ENCODE assay signal across 22 cellular contexts in genomic region chr16:24286713-24287405, GRCh38. TPM values are rescaled to one million over a fixed set of nuclear protein-coding genes. Genes with fewer than 3 reads are reported as not detected.
DNase-seq lines count a peak whose midpoint lies in the region; TF ChIP-seq lines count a peak whose summit lies in the region.
"Had no signal": no experiment of that assay in that cellular context is flagged by ENCODE, and none has a peak within 500 bp of the region (broad histone marks: within the 10 kb centered on the region; RNA-seq: fewer than 3 reads in every experiment).

No MANE protein-coding gene starts in this region.

- POLR2A ChIA-PET in HEK293 (lab: Yijun Ruan, JAX) = no interaction called here

- H3K27ac ChIP-seq in HEK293 (ENCODE audit: extremely low read depth, low read depth, low read length) = no peak overlapping the region
- no peak overlapping the region for H3K27ac ChIP-seq in right atrium auricular region
- no peak overlapping the region for H3K27ac ChIP-seq in brain microvascular endothelial cell
- H3K27ac ChIP-seq: GM23248, HL-60 had no signal

- H3K4me1 ChIP-seq in HEK293 (ENCODE audit: control insufficient read depth, insufficient read depth, low read length) (no peaks in the 10 kb centered on the region), right atrium auricular region (no peaks in the 10 kb centered on the region)
- H3K4me1 ChIP-seq: BE2C had no signal

- no peak for TF ChIP-seq CTCF in HEK293 (tag by site-specific recombination; IDR thresholded peaks at IDR 0.05)
- TF ChIP-seq CTCF in right atrium auricular region (IDR thresholded peaks at IDR 0.05) = no peak
- TF ChIP-seq CTCF in brain microvascular endothelial cell (IDR thresholded peaks at IDR 0.05; ENCODE audit: low read depth, low read length, missing control alignments) = no peak

- CTCF ChIA-PET in HEK293 (lab: Yijun Ruan, JAX) = interaction anchor here (0.6 kb wide), 1 partner anchor 218 kb away, joined by 4 read pairs; no protein-coding TSS in a partner anchor

- H3K36me3 ChIP-seq in HEK293 (ENCODE audit: control insufficient read depth in 2 of 2, insufficient read depth in 1 of 2, low read length in 2 of 2) = no peaks in the 10 kb centered on the region
- no peaks in the 10 kb centered on the region for H3K36me3 ChIP-seq in right atrium auricular region
- H3K36me3 ChIP-seq in MG63 = no peaks in the 10 kb centered on the region
- no peaks in the 10 kb centered on the region for H3K36me3 ChIP-seq in brain microvascular endothelial cell (replicated peaks)
- H3K36me3 ChIP-seq: BE2C had no signal

- no peak overlapping the region for H3K4me3 ChIP-seq in HEK293 (ENCODE audit: low read depth, low read length)
- no peak overlapping the region for H3K4me3 ChIP-seq in right atrium auricular region
- no peak overlapping the region for H3K4me3 ChIP-seq in MG63
- no peak overlapping the region for H3K4me3 ChIP-seq in brain microvascular endothelial cell (ENCODE audit: low read depth, low read length)
- H3K4me3 ChIP-seq: GM12878, GM23248 had no signal

- DNase-seq in Daoy (ENCODE audit: low read depth) = peak; percentile 50
- DNase-seq in kidney tubule cell (ENCODE audit: low spot score) = peak; percentile 17
- no peak for DNase-seq in right atrium auricular region (ENCODE audit: low spot score)
- DNase-seq in MG63 = no peak
- no peak for DNase-seq in brain microvascular endothelial cell
- no peak for DNase-seq in NCI-H1436 treated with DMSO at 0.1 percent for 48 hours (lab: John Stamatoyannopoulos, UW)
- DNase-seq: ACHN; BE2C; C1 segment of cervical spinal cord; CD4-positive, CD25-positive, alpha-beta regulatory T cell; CD8-positive, alpha-beta memory T cell; COR-L47; DMS153; DMS79; GM23248; HCEC 1CT; HFFc6 had no signal

- no peaks in the 10 kb centered on the region for H3K27me3 ChIP-seq in right atrium auricular region
- H3K27me3 ChIP-seq in MG63 = 0 out of 2 replicates have a peak, but pooled peaks cover under 1% of the 10 kb centered on the region
- no peaks in the 10 kb centered on the region for H3K27me3 ChIP-seq in brain microvascular endothelial cell (replicated peaks)
- H3K27me3 ChIP-seq: BE2C had no signal

- H3K9me3 ChIP-seq in HEK293 (ENCODE audit: control insufficient read depth, insufficient read depth, low read depth, low read length) = no peaks in the 10 kb centered on the region
- H3K9me3 ChIP-seq in right atrium auricular region = no peaks in the 10 kb centered on the region
- H3K9me3 ChIP-seq in MG63 = no peaks in the 10 kb centered on the region
- H3K9me3 ChIP-seq: BE2C had no signal

- in situ Hi-C loops in brain microvascular endothelial cell (cut with HindIII; ENCODE audit: low pct_ligation_motif_present, low sequenced_read_pairs) = no loop called here

TF ChIP-seq in HEK293, 187 proteins besides CTCF, POLR2A, EP300 and RAD21:
- TF ChIP-seq SCRT2 (tag by site-specific recombination; IDR thresholded peaks at IDR 0.05) = peak; percentile 53
- TF ChIP-seq ZNF670 (tag by site-specific recombination; IDR thresholded peaks at IDR 0.05; ENCODE audit: low read depth) = no peak
TF ChIP-seq in HEK293: peak in this region for 1.

RNA-seq across cellular contexts. Expression of gene CACNG3, which starts 30.7 kb away (rescaled TPM):
- not detected in 2 replicates for total RNA-seq in Daoy (2014; rRNA removed; shearing (Covaris generic))
- not detected for total RNA-seq in right atrium auricular region
- total RNA-seq in MG63 (2014; rRNA removed; shearing (Covaris generic); ENCODE audit: low replicate concordance) = not detected in 2 replicates
- total RNA-seq: CD4-positive, CD25-positive, alpha-beta regulatory T cell; CD8-positive, alpha-beta memory T cell; G401; GM12878; GM23248; HFFc6; HT1080 had no signal

Comparison
In these comparisons a context has a peak if more than half of its experiments do, and no peak if none do; other contexts are left out.
1. DNase-seq: peak in Daoy (single experiment) and kidney tubule cell (single experiment); none in right atrium auricular region (single experiment), MG63 (single experiment), brain microvascular endothelial cell (single experiment) and NCI-H1436 treated with DMSO at 0.1 percent for 48 hours (single experiment).